In the genomic region with DNA sequence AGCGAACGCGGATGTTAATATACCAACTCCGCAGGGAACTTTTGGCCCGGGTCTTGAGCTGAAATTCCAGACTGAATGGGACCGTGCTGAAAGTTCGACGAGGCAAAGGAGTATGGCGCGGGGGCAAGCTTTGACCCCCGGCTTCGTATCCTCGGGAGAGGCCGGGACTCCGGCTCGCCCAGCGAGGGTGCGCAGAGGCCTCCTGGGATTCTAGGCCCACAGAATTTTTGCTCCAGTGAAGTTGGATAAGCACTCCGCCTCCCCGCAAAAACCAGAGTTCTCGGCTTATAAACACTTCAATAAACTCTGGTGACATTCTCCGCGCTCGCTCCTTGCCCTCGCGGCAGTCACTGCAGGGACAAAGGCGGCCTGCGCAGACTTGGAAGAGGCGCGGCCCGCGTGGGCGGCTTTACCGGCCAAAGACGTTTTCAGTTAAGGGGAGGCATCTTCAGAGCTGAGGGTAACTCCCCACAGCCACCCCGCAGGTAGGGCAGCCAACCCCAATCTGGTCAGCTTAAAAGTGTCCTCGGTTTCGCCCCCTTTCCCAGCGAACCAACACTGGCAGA, we compare ENCODE assay signal across 9 cellular contexts.
DNase-seq lines count a peak whose midpoint lies in the region; ATAC-seq and TF ChIP-seq lines count a peak whose summit lies in the region.
"Had no signal": no experiment of that assay in that cellular context is flagged by ENCODE, and none has a peak within 500 bp of the region (broad histone marks: within the 10 kb centered on the region; RNA-seq: fewer than 3 reads in every experiment).

No MANE protein-coding gene starts in this region.

- H3K9me3 Mint-ChIP-seq in CD4-positive, alpha-beta T cell, result no peaks in the 10 kb centered on the region
- H3K9me3 Mint-ChIP-seq in glutamatergic neuron (ENCODE audit: unreplicated experiment), result peaks cover 12% of the 10 kb centered on the region

- POLR2A ChIA-PET in CD4-positive, alpha-beta T cell (lab: Charles Lee), result interaction anchor here (1.0 to 9.7 kb wide), 13 partner anchors 13 to 1325 kb away, joined by 3 to 498 read pairs (median 52); a partner anchor contains a TSS
- POLR2A ChIA-PET in A673 (lab: Charles Lee; ENCODE audit: low non-redundant PET), result no interaction called here

- peaks cover 61% of the 10 kb centered on the region for H3K27me3 Mint-ChIP-seq in CD4-positive, alpha-beta T cell
- H3K27me3 Mint-ChIP-seq in glutamatergic neuron (ENCODE audit: unreplicated experiment), result peaks cover 32% of the 10 kb centered on the region

- TF ChIP-seq CTCF in CD4-positive, alpha-beta T cell (IDR thresholded peaks at IDR 0.05), result no peak
- TF ChIP-seq CTCF in VCaP (conservative IDR thresholded peaks at IDR 0.05) (no peak), glutamatergic neuron (IDR thresholded peaks at IDR 0.05; ENCODE audit: partially characterized antibody, unreplicated experiment) (no peak), ovary (IDR thresholded peaks at IDR 0.05) (no peak), A673 (conservative IDR thresholded peaks at IDR 0.05; ENCODE audit: low read depth, low read length) (no peak)

- H3K4me1 ChIP-seq in ovary (ENCODE audit: insufficient read depth) (peaks cover 2% of the 10 kb centered on the region), A673 (ENCODE audit: insufficient read depth, low read length, poor library complexity, severe bottlenecking) (peaks cover 20% of the 10 kb centered on the region)

- no TSS peak for BruUV-seq in A673 (replicated peaks; lab: Mats Ljungman, UMichigan)

- intact Hi-C loops in CD4-positive, alpha-beta T cell (cut with DNase I, micrococcal nuclease), result loop anchor here (1.0 to 10.0 kb wide), 6 partner anchors 48 to 1697 kb away; a partner anchor contains a TSS
- intact Hi-C loops in ovary (cut with DNase I), result loop anchor here in 1 of 4 donors (5.0 to 10.0 kb wide), 2 partner anchors 131 to 1457 kb away; a partner anchor contains a TSS
- intact Hi-C loops in A673 (cut with micrococcal nuclease; ENCODE audit: unreplicated experiment), result no loop called here

- peak overlapping the region; percentile 36 for H3K4me3 ChIP-seq in ovary
- H3K4me3 ChIP-seq in A673 (ENCODE audit: low read depth, low read length, poor library complexity, severe bottlenecking), result no peak overlapping the region

- peak overlapping the region; percentile 95 for H3K4me3 Mint-ChIP-seq in CD4-positive, alpha-beta T cell
- peak overlapping the region; percentile 90 for H3K4me3 Mint-ChIP-seq in glutamatergic neuron (ENCODE audit: unreplicated experiment)

- no peak for DNase-seq in CD4-positive, alpha-beta T cell
- DNase-seq in glutamatergic neuron (no peak), ovary (peak in 3 of 5 donors; percentile 12 to 32 (median 31)), HK-2 (ENCODE audit: unreplicated experiment) (no peak), A673 (ENCODE audit: low spot score) (no peak)
- DNase-seq: NCI-H748 treated with DMSO at 0.1 percent for 48 hours had no signal

- TF ChIP-seq POLR2A in ovary (IDR thresholded peaks at IDR 0.05), result no peak

- H3K27ac Mint-ChIP-seq in CD4-positive, alpha-beta T cell, result peak overlapping the region; percentile 94
- no peak overlapping the region for H3K27ac Mint-ChIP-seq in glutamatergic neuron (ENCODE audit: unreplicated experiment)

- peaks cover 68% of the 10 kb centered on the region for H3K4me1 Mint-ChIP-seq in CD4-positive, alpha-beta T cell (ENCODE audit: low read depth)
- peaks cover 38% of the 10 kb centered on the region for H3K4me1 Mint-ChIP-seq in glutamatergic neuron (ENCODE audit: low read depth, unreplicated experiment)

- H3K36me3 ChIP-seq in ovary, result no peaks in the 10 kb centered on the region
- no peaks in the 10 kb centered on the region for H3K36me3 ChIP-seq in A673 (ENCODE audit: insufficient read depth, low read length, poor library complexity, severe bottlenecking)

- 27 to 29% (median 29%) methylated on average over 37 to 39 of the region's 39 CpGs for WGBS in ovary, 3 donors

- H3K27me3 ChIP-seq in CD4-positive, alpha-beta T cell (ENCODE audit: control insufficient read depth, insufficient read depth, low read length), result peaks cover 51% of the 10 kb centered on the region
- H3K27me3 ChIP-seq in ovary (peaks cover 4% of the 10 kb centered on the region), A673 (replicated peaks; ENCODE audit: insufficient read depth, low read depth, low read length, poor library complexity) (no peaks in the 10 kb centered on the region)

- no peaks in the 10 kb centered on the region for H3K9me3 ChIP-seq in CD4-positive, alpha-beta T cell (ENCODE audit: control insufficient read depth, low read length)
- H3K9me3 ChIP-seq in ovary (no peaks in the 10 kb centered on the region), A673 (ENCODE audit: low read depth, low read length, poor library complexity, severe bottlenecking) (no peaks in the 10 kb centered on the region)

- no peak for TF ChIP-seq EP300 in ovary (IDR thresholded peaks at IDR 0.05)

- no peak overlapping the region for H3K27ac ChIP-seq in CD4-positive, alpha-beta T cell (ENCODE audit: low read depth, low read length)
- peak overlapping the region; percentile 100; the same call in 1 of the 2 replicates for H3K27ac ChIP-seq in VCaP
- no peak overlapping the region for H3K27ac ChIP-seq in ovary
- H3K27ac ChIP-seq in A673 (ENCODE audit: low read depth, low read length, poor library complexity, severe bottlenecking), result no peak overlapping the region

- H3K36me3 Mint-ChIP-seq in CD4-positive, alpha-beta T cell (ENCODE audit: low read depth), result peaks cover 29% of the 10 kb centered on the region
- H3K36me3 Mint-ChIP-seq in glutamatergic neuron (ENCODE audit: unreplicated experiment), result no peaks in the 10 kb centered on the region

- CTCF ChIA-PET in CD4-positive, alpha-beta T cell (lab: Charles Lee), result interaction anchor here (0.9 to 2.6 kb wide), 4 partner anchors 43 to 784 kb away, joined by 3 to 11 read pairs (median 4); no protein-coding TSS in a partner anchor
- CTCF ChIA-PET in A673 (lab: Charles Lee), result interaction anchor here (0.6 kb wide), 1 partner anchor 28 kb away, joined by 3 read pairs; no protein-coding TSS in a partner anchor

- no peak for ATAC-seq in CD4-positive, alpha-beta T cell (ENCODE audit: poor library complexity)
- ATAC-seq in GM21526 (IDR thresholded peaks at IDR 0.05; ENCODE audit: low FRiP score, unreplicated experiment) (no peak), GM19397 (IDR thresholded peaks at IDR 0.05; ENCODE audit: unreplicated experiment) (no peak)

Comparison
In these comparisons a context has a peak if more than half of its experiments do, and no peak if none do; other contexts are left out.
1. DNase-seq: peak in ovary (3 of 5); none in CD4-positive, alpha-beta T cell (0 of 10), glutamatergic neuron (single experiment), HK-2 (single experiment) and A673 (single experiment).